In the genomic region with DNA sequence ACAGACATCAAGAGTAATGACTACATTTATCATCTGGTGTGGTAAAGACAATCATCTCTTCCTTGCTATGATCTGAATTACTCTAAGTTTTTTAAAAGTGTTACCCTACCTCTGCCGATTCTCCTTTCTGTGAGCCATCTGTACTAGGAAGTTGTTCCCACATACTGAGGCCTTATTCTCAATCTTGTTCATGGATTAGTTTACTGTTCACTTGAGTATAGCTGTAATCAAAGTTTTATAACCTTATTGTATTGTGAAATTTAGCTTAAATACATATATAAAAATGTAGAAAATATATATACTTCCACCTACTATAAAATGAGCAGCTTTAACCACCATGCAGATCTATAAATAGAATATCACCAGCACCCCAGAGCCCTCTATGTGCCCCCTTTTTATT, we compare ENCODE assay signal across 39 cellular contexts. TPM values are rescaled to one million over a fixed set of nuclear protein-coding genes. Genes with fewer than 3 reads are reported as not detected.
"Had no signal": no experiment of that assay in that cellular context is flagged by ENCODE, and none has a peak within 500 bp of the region (broad histone marks: within the 10 kb centered on the region; RNA-seq: fewer than 3 reads in every experiment).

No MANE protein-coding gene starts in this region.

- H3K36me3 ChIP-seq: MG63 had no signal

- H3K27ac ChIP-seq: KMS-11 had no signal

- H3K4me3 ChIP-seq: MG63 had no signal

- H3K27me3 ChIP-seq: MG63 had no signal

- H3K9ac ChIP-seq: KMS-11 had no signal

- H3K4me2 ChIP-seq: KMS-11 had no signal

- DNase-seq: Karpas-422, Kasumi-1, MG63, MM.1S, MV-4-11, NCI-H1048, NCI-H1092, NCI-H1092 treated with DMSO at 0.1 percent for 48 hours, NCI-H1105, NCI-H1105 treated with DMSO at 0.1 percent for 48 hours, NCI-H1417, NCI-H1417 treated with DMSO at 0.1 percent for 48 hours, NCI-H1436, NCI-H1436 treated with DMSO at 0.1 percent for 48 hours, NCI-H146, NCI-H1694, NCI-H1694 treated with DMSO at 0.1 percent for 48 hours, NCI-H187, NCI-H187 treated with DMSO at 0.1 percent for 48 hours, NCI-H1930, NCI-H2029, NCI-H2029 treated with DMSO at 0.1 percent for 48 hours, NCI-H2081, NCI-H2081 treated with DMSO at 0.1 percent for 48 hours, NCI-H2107, NCI-H2171, NCI-H2171 treated with DMSO at 0.1 percent for 48 hours, NCI-H2227 treated with DMSO at 0.1 percent for 48 hours, NCI-H226, NCI-H345, NCI-H446, NCI-H446 treated with DMSO at 0.1 percent for 48 hours, NCI-H510A, NCI-H510A treated with DMSO at 0.1 percent for 48 hours had no signal

- H3K9me3 ChIP-seq: MG63 had no signal

RNA-seq across cellular contexts. Expression of a gene that starts 2.4 kb away (rescaled TPM):
- total RNA-seq: LHCN-M2, M059J, MCF 10A, NCI-H460 had no signal

RNA-seq across cellular contexts. Expression of a gene that starts 8.6 kb away (rescaled TPM):
- total RNA-seq: LHCN-M2, M059J, MCF 10A, NCI-H460 had no signal
